In the genomic region with DNA sequence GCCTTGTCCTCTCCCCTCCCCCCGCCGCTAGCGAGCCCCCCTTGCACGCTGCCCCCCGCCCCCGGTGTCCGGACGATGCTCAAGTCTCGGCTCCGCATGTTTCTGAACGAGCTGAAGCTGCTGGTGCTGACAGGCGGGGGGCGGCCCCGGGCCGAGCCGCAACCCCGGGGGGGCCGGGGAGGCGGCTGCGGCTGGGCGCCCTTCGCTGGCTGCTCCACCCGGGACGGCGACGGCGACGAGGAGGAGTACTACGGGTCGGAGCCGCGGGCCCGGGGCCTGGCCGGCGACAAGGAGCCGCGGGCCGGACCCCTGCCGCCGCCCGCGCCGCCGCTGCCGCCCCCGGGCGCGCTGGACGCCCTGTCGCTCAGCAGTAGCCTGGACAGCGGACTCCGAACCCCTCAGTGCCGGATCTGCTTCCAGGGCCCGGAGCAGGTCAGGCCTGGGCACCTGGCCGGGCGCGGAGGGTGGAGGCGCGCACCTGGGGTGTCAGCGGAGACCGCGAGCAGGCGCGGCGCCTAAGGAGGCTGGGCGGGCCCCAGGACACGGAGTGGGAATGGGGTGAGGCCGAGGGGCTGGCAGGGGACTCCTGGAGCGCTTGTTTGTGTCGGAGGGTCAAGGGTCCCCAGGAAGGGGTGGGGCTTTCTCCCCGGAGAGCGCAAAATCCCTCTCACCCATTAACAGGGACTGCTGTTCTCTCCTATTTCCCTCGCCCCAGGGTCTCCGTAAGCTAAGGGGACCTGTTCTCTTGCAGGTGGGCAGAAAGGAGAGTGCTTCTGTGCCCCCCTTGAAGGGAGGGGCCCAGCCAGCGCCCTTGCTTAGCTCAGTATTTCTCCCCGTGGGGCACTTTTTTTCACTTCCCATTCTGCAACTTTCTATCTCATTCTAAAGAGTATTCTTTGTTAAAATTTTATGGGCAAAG, we compare ENCODE assay signal across 1 cellular context.
TF ChIP-seq lines count a peak whose summit lies in the region.

No MANE protein-coding gene starts in this region.

TF ChIP-seq in H1, 55 proteins besides CTCF, POLR2A, EP300 and RAD21:
- no peak for TF ChIP-seq CBX5 (IDR thresholded peaks at IDR 0.05; ENCODE audit: low read depth, low read length)
- TF ChIP-seq CBX8 (IDR thresholded peaks at IDR 0.05; ENCODE audit: borderline replicate concordance, low read depth, low read length) = no peak
- no peak for TF ChIP-seq CHD1 (IDR thresholded peaks at IDR 0.05; ENCODE audit: low read depth, low read length)
- TF ChIP-seq, protein P1, sequence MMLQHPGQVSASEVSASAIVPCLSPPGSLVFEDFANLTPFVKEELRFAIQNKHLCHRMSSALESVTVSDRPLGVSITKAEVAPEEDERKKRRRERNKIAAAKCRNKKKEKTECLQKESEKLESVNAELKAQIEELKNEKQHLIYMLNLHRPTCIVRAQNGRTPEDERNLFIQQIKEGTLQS (IDR thresholded peaks at IDR 0.05; ENCODE audit: insufficient read depth, low read depth, low read length) = no peak
- no peak for TF ChIP-seq TAF1 (IDR thresholded peaks at IDR 0.05; ENCODE audit: low read depth, low read length)
- peak; percentile 69 for TF ChIP-seq EZH2 (IDR thresholded peaks at IDR 0.05; ENCODE audit: low read depth, low read length, severe bottlenecking)
- TF ChIP-seq NRF1 (IDR thresholded peaks at IDR 0.05; ENCODE audit: low read depth, low read length) = no peak
- TF ChIP-seq MAFK (IDR thresholded peaks at IDR 0.05; ENCODE audit: low read depth, low read length) = no peak
- TF ChIP-seq JUN (IDR thresholded peaks at IDR 0.05; ENCODE audit: low read depth, low read length) = no peak
- TF ChIP-seq TAF7 (optimal IDR thresholded peaks at IDR 0.05; ENCODE audit: borderline replicate concordance, low read depth, low read length) = no peak
- no peak for TF ChIP-seq KDM5A (IDR thresholded peaks at IDR 0.05; ENCODE audit: low read length)
- TF ChIP-seq POU5F1 (IDR thresholded peaks at IDR 0.05; ENCODE audit: low read depth, low read length) = no peak
- TF ChIP-seq YY1 (IDR thresholded peaks at IDR 0.05; ENCODE audit: low read depth, low read length) = no peak
- no peak for TF ChIP-seq SP4 (IDR thresholded peaks at IDR 0.05; ENCODE audit: low read length)
- TF ChIP-seq GABPA (IDR thresholded peaks at IDR 0.05; ENCODE audit: borderline replicate concordance, insufficient read depth, low read length) = no peak
- TF ChIP-seq ZNF274 (IDR thresholded peaks at IDR 0.05; ENCODE audit: borderline replicate concordance, extremely low read depth, low read length) = no peak
- peak; percentile 78 for TF ChIP-seq SUZ12 (IDR thresholded peaks at IDR 0.05; ENCODE audit: low read length)
- no peak for TF ChIP-seq GTF2F1 (IDR thresholded peaks at IDR 0.05; ENCODE audit: borderline replicate concordance, low read depth, low read length)
- no peak for TF ChIP-seq JUND (IDR thresholded peaks at IDR 0.05; ENCODE audit: low read length)
- no peak for TF ChIP-seq HDAC6 (IDR thresholded peaks at IDR 0.05; ENCODE audit: low read depth, low read length)
- TF ChIP-seq SIN3A (conservative IDR thresholded peaks at IDR 0.05 in 1 of 2, IDR thresholded peaks at IDR 0.05 in 1 of 2; ENCODE audit: low read depth in 1 of 2, low read length in 2 of 2) = 0 out of 4 replicates have a peak, but pooled peaks of 1 of the 2 experiments have one; percentile 51
- TF ChIP-seq SP2 (IDR thresholded peaks at IDR 0.05; ENCODE audit: low read length) = no peak
- TF ChIP-seq RNF2 (IDR thresholded peaks at IDR 0.05; ENCODE audit: borderline replicate concordance, low read depth, low read length, missing control alignments, poor library complexity, severe bottlenecking) = peak; percentile 48
- TF ChIP-seq CHD2 (IDR thresholded peaks at IDR 0.05; ENCODE audit: low read length) = no peak
- TF ChIP-seq SIRT6 (IDR thresholded peaks at IDR 0.05; ENCODE audit: low read length) = no peak
- peak; percentile 32 for TF ChIP-seq KDM4A (IDR thresholded peaks at IDR 0.05; ENCODE audit: low read depth, low read length, severe bottlenecking)
- TF ChIP-seq BCL11A (IDR thresholded peaks at IDR 0.05; ENCODE audit: low read depth in 2 of 2, low read length in 2 of 2) = no peak
- no peak for TF ChIP-seq TBP (IDR thresholded peaks at IDR 0.05; ENCODE audit: low read depth, low read length)
- no peak for TF ChIP-seq RFX5 (IDR thresholded peaks at IDR 0.05; ENCODE audit: borderline replicate concordance, low read depth, low read length)
